In the genomic region with DNA sequence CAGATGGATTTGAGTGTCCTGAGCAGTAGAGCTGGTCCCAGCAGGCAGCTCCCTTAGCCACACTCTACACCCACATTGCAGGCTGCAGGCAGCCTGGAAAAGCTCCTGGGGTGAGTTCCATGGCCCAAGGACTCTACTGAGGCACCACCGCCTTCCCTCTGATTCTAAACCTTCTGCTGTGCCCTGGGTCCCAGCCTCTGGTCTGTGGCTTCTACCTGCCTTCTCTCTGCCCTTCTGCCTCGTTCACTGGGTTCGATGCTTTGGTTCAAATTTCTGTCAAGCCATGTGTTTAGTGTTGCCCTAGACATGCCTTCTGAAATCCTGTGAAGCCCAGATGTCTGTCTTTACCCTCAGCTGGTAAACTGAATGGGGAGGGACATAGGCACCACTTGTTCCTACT, we compare ENCODE assay signal across 21 cellular contexts. TPM values are rescaled to one million over a fixed set of nuclear protein-coding genes. Genes with fewer than 3 reads are reported as not detected.
DNase-seq lines count a peak whose midpoint lies in the region; ATAC-seq and TF ChIP-seq lines count a peak whose summit lies in the region.
"Had no signal": no experiment of that assay in that cellular context is flagged by ENCODE, and none has a peak within 500 bp of the region (broad histone marks: within the 10 kb centered on the region; RNA-seq: fewer than 3 reads in every experiment).

No MANE protein-coding gene starts in this region.

- H3K4me1 Mint-ChIP-seq in osteocyte (ENCODE audit: unreplicated experiment) (peaks cover 29% of the 10 kb centered on the region), Calu3 (ENCODE audit: low read depth, unreplicated experiment) (no peaks in the 10 kb centered on the region)
- no peaks in the 10 kb centered on the region for H3K4me1 Mint-ChIP-seq in activated CD4-positive, alpha-beta T cell treated with anti-CD3 and anti-CD28 coated beads, Interleukin-2, amount 10 ng/mL, durations not matched to agents 7 days and 5 days

- H3K9me3 Mint-ChIP-seq in osteocyte (ENCODE audit: unreplicated experiment) (no peaks in the 10 kb centered on the region), Calu3 (ENCODE audit: low read depth, unreplicated experiment) (no peaks in the 10 kb centered on the region)
- peaks cover 1% of the 10 kb centered on the region for H3K9me3 Mint-ChIP-seq in activated CD4-positive, alpha-beta T cell treated with anti-CD3 and anti-CD28 coated beads, Interleukin-2, amount 10 ng/mL, durations not matched to agents 7 days and 5 days
- H3K9me3 Mint-ChIP-seq: CD14-positive monocyte, HFFc6 had no signal

- H3K4me3 Mint-ChIP-seq in osteocyte (ENCODE audit: unreplicated experiment) (no peak overlapping the region), Calu3 (ENCODE audit: low read depth, unreplicated experiment) (no peak overlapping the region)
- no peak overlapping the region for H3K4me3 Mint-ChIP-seq in activated CD4-positive, alpha-beta T cell treated with anti-CD3 and anti-CD28 coated beads, Interleukin-2, amount 10 ng/mL, durations not matched to agents 7 days and 5 days
- H3K4me3 Mint-ChIP-seq: CD14-positive monocyte, HFFc6 had no signal

- POLR2A ChIA-PET in activated CD4-positive, alpha-beta T cell treated with anti-CD3 and anti-CD28 coated beads, Interleukin-2, amount 10 ng/mL, durations not matched to agents 7 days and 5 days (lab: Charles Lee), result no interaction called here

- CTCF ChIA-PET in activated CD4-positive, alpha-beta T cell treated with anti-CD3 and anti-CD28 coated beads, Interleukin-2, amount 10 ng/mL, durations not matched to agents 7 days and 5 days (lab: Charles Lee), result no interaction called here
- CTCF ChIA-PET in Calu3 (lab: Charles Lee), result no interaction called here

- 81 to 83% methylated on average over 3 of the region's 3 CpGs for WGBS in lower leg skin, 2 donors

- peak overlapping the region; percentile 17; the same call in 1 of the 2 replicates for H3K4me3 ChIP-seq in BLaER1
- H3K4me3 ChIP-seq in lower leg skin (ENCODE audit: low read depth, poor library complexity, severe bottlenecking), result no peak overlapping the region

- H3K36me3 Mint-ChIP-seq in osteocyte (ENCODE audit: unreplicated experiment) (no peaks in the 10 kb centered on the region), Calu3 (ENCODE audit: insufficient read depth, unreplicated experiment) (no peaks in the 10 kb centered on the region)
- no peaks in the 10 kb centered on the region for H3K36me3 Mint-ChIP-seq in activated CD4-positive, alpha-beta T cell treated with anti-CD3 and anti-CD28 coated beads, Interleukin-2, amount 10 ng/mL, durations not matched to agents 7 days and 5 days (ENCODE audit: low read depth)
- H3K36me3 Mint-ChIP-seq: CD14-positive monocyte had no signal

- peaks cover 61% of the 10 kb centered on the region for H3K4me1 ChIP-seq in BLaER1

- no peaks in the 10 kb centered on the region; the same call in 1 of the 2 replicates for H3K27me3 ChIP-seq in BLaER1

- no peak for ATAC-seq in HG02885 (IDR thresholded peaks at IDR 0.05; ENCODE audit: poor library complexity, unreplicated experiment)

- H4K20me1 ChIP-seq in BLaER1, result peaks cover 63% of the 10 kb centered on the region

- H3K4me2 ChIP-seq in BLaER1, result peak overlapping the region; percentile 97

- peaks cover 92% of the 10 kb centered on the region for H3K36me3 ChIP-seq in BLaER1

- H3K27me3 Mint-ChIP-seq in osteocyte (ENCODE audit: unreplicated experiment) (no peaks in the 10 kb centered on the region), Calu3 (ENCODE audit: unreplicated experiment) (peaks cover 92% of the 10 kb centered on the region)
- peaks cover 7% of the 10 kb centered on the region for H3K27me3 Mint-ChIP-seq in activated CD4-positive, alpha-beta T cell treated with anti-CD3 and anti-CD28 coated beads, Interleukin-2, amount 10 ng/mL, durations not matched to agents 7 days and 5 days

- no peak for TF ChIP-seq CTCF in lower leg skin (IDR thresholded peaks at IDR 0.05)
- no peak for TF ChIP-seq CTCF in osteocyte (IDR thresholded peaks at IDR 0.05)
- TF ChIP-seq CTCF in Calu3 (IDR thresholded peaks at IDR 0.05; ENCODE audit: unreplicated experiment), result no peak

- H3K27ac ChIP-seq in BLaER1, result peak overlapping the region; percentile 35; the same call in 1 of the 2 replicates
- H3K27ac ChIP-seq in angular gyrus (ENCODE audit: low read depth, low read length), result peak overlapping the region; percentile 2

- peaks cover 86% of the 10 kb centered on the region for H3K9me3 ChIP-seq in BLaER1

- intact Hi-C loops in lower leg skin (cut with DNase I; ENCODE audit: low total_unique reads), result no loop called here
- intact Hi-C loops in Calu3 (cut with micrococcal nuclease; ENCODE audit: unreplicated experiment), result no loop called here

- H3K27ac Mint-ChIP-seq in osteocyte (ENCODE audit: unreplicated experiment) (no peak overlapping the region), Calu3 (ENCODE audit: unreplicated experiment) (no peak overlapping the region)
- H3K27ac Mint-ChIP-seq in activated CD4-positive, alpha-beta T cell treated with anti-CD3 and anti-CD28 coated beads, Interleukin-2, amount 10 ng/mL, durations not matched to agents 7 days and 5 days, result no peak overlapping the region
- H3K27ac Mint-ChIP-seq: HFFc6 had no signal

- DNase-seq in lower leg skin (ENCODE audit: low spot score in 2 of 2) (peak; percentile 3 to 53), osteocyte (ENCODE audit: extremely low spot score, unreplicated experiment) (peak; percentile 42), cerebellar cortex (ENCODE audit: low spot score) (no peak), Calu3 (no peak)
- DNase-seq in activated CD4-positive, alpha-beta T cell treated with anti-CD3 and anti-CD28 coated beads, Interleukin-2, amount 10 ng/mL, durations not matched to agents 7 days and 5 days, result no peak
- DNase-seq: AML-193, EL, GF-D8, HFFc6, KG1, NCI-H1092 treated with DMSO at 0.1 percent for 48 hours, NCI-H1436 treated with DMSO at 0.1 percent for 48 hours, NCI-H1930, NCI-H2227 treated with DMSO at 0.1 percent for 48 hours, NCI-H510A treated with DMSO at 0.1 percent for 48 hours, NCI-H748 treated with DMSO at 0.1 percent for 48 hours had no signal

- no peak overlapping the region for H3K9ac ChIP-seq in BLaER1

- BruUV-seq in Calu3 (replicated peaks; lab: Mats Ljungman, UMichigan), result no TSS peak

- no peak for TF ChIP-seq POLR2A in lower leg skin (IDR thresholded peaks at IDR 0.05)

RNA-seq across cellular contexts. Expression of a gene that starts 1.5 kb away (rescaled TPM):
- total RNA-seq in lower leg skin, result not detected
- total RNA-seq in osteocyte, result not detected in 2 replicates
- not detected for total RNA-seq in activated CD4-positive, alpha-beta T cell treated with anti-CD3 and anti-CD28 coated beads, Interleukin-2, amount 10 ng/mL, durations not matched to agents 7 days and 5 days
- total RNA-seq in Calu3 (2022), result not detected in 2 replicates
- total RNA-seq: A172, HFFc6 had no signal

Comparison
In these comparisons a context has a peak if more than half of its experiments do, and no peak if none do; other contexts are left out.
1. DNase-seq: peak in lower leg skin (2 of 2) and osteocyte (single experiment); none in activated CD4-positive, alpha-beta T cell treated with anti-CD3 and anti-CD28 coated beads, Interleukin-2, amount 10 ng/mL, durations not matched to agents 7 days and 5 days (single experiment), cerebellar cortex (single experiment) and Calu3 (single experiment).